In genomic region chr6:1253816-1254215, GRCh38 we compare ENCODE assay signal across 33 cellular contexts. TPM values are rescaled to one million over a fixed set of nuclear protein-coding genes. Genes with fewer than 3 reads are reported as not detected.
"Had no signal": no experiment of that assay in that cellular context is flagged by ENCODE, and none has a peak within 500 bp of the region (broad histone marks: within the 10 kb centered on the region; RNA-seq: fewer than 3 reads in every experiment).

No MANE protein-coding gene starts in this region.

- H3K4me1 ChIP-seq: neural progenitor cell, spleen, suprapubic skin, testis, tibial artery, upper lobe of right lung, uterus had no signal

- H3K4me3 Mint-ChIP-seq: naive thymus-derived CD4-positive, alpha-beta T cell; natural killer cell; nephron; neural progenitor cell; stimulated activated memory B cell treated with anti-CD40 and anti-IgM and Interleukin-4, amounts not matched to agents 10 μg/mL and 1 μg/mL and 100 μg/mL, for 72 hours; stimulated activated naive CD8-positive, alpha-beta T cell treated with anti-CD3 and anti-CD28 coated beads, Interleukin-15, amount 100 ng/mL, for 72 hours; type B pancreatic cell had no signal

- H3K4me3 ChIP-seq: neural progenitor cell, pancreas, prostate gland, skin epidermis, smooth muscle cell, spleen, suprapubic skin, testis, tibial artery, transverse colon, upper lobe of right lung, uterus had no signal

- H3K27ac Mint-ChIP-seq: naive thymus-derived CD4-positive, alpha-beta T cell; natural killer cell; nephron; neural progenitor cell; stimulated activated memory B cell treated with anti-CD40 and anti-IgM and Interleukin-4, amounts not matched to agents 10 μg/mL and 1 μg/mL and 100 μg/mL, for 72 hours; stimulated activated naive CD8-positive, alpha-beta T cell treated with anti-CD3 and anti-CD28 coated beads, Interleukin-15, amount 100 ng/mL, for 72 hours; type B pancreatic cell had no signal

- H3K27me3 Mint-ChIP-seq: stimulated activated memory B cell treated with anti-CD40 and anti-IgM and Interleukin-4, amounts not matched to agents 10 μg/mL and 1 μg/mL and 100 μg/mL, for 72 hours had no signal

- H2AFZ ChIP-seq: neural progenitor cell had no signal

- H3K27ac ChIP-seq: neural progenitor cell, pancreas, prostate gland, skin epidermis, spleen, suprapubic skin, testis, tibial artery, transverse colon, upper lobe of right lung, uterus had no signal

- H3K9me3 Mint-ChIP-seq: natural killer cell; stimulated activated naive CD8-positive, alpha-beta T cell treated with anti-CD3 and anti-CD28 coated beads, Interleukin-15, amount 100 ng/mL, for 72 hours; type B pancreatic cell had no signal

- H3K4me2 ChIP-seq: neural progenitor cell, smooth muscle cell had no signal

- H3K36me3 ChIP-seq: neural progenitor cell, pancreas, prostate gland, spleen, suprapubic skin, tibial artery, transverse colon, upper lobe of right lung, uterus had no signal

- H3K36me3 Mint-ChIP-seq: naive thymus-derived CD4-positive, alpha-beta T cell; natural killer cell; neural progenitor cell; stimulated activated memory B cell treated with anti-CD40 and anti-IgM and Interleukin-4, amounts not matched to agents 10 μg/mL and 1 μg/mL and 100 μg/mL, for 72 hours; type B pancreatic cell had no signal

- ATAC-seq: naive thymus-derived CD4-positive, alpha-beta T cell; natural killer cell; pancreas; right cardiac atrium; sciatic nerve; stimulated activated memory B cell treated with anti-CD40 and anti-IgM and Interleukin-4, amounts not matched to agents 10 μg/mL and 1 μg/mL and 100 μg/mL, for 72 hours; stimulated activated naive CD8-positive, alpha-beta T cell treated with anti-CD3 and anti-CD28 coated beads, Interleukin-15, amount 100 ng/mL, for 72 hours; stimulated activated naive CD8-positive, alpha-beta T cell treated with anti-CD3 and anti-CD28 coated beads, Interleukin-15, Interleukin-2, amounts not matched to agents 100 U/mL and 50 U/mL, for 24 hours; upper lobe of right lung had no signal

- H3K4me1 Mint-ChIP-seq: naive thymus-derived CD4-positive, alpha-beta T cell; natural killer cell; nephron; neural progenitor cell; stimulated activated memory B cell treated with anti-CD40 and anti-IgM and Interleukin-4, amounts not matched to agents 10 μg/mL and 1 μg/mL and 100 μg/mL, for 72 hours; stimulated activated naive CD8-positive, alpha-beta T cell treated with anti-CD3 and anti-CD28 coated beads, Interleukin-15, amount 100 ng/mL, for 72 hours had no signal

- H3K9me3 ChIP-seq: pancreas, prostate gland, spleen, suprapubic skin, testis, tibial artery, transverse colon, upper lobe of right lung, uterus had no signal

- H3K9ac ChIP-seq: neural progenitor cell had no signal

- DNase-seq: naive thymus-derived CD4-positive, alpha-beta T cell; natural killer cell; occipital lobe; pancreas; retina; right cardiac atrium; spleen; stimulated activated CD4-positive, alpha-beta T cell treated with anti-CD3 and anti-CD28 coated beads, Interleukin-12 subunit alpha, Interleukin-12 subunit beta, amount 100 ng/mL, for 4 hours; stimulated activated CD4-positive, alpha-beta T cell treated with anti-CD3 and anti-CD28 coated beads, Interleukin-1b, Interleukin-23, amount 100 ng/mL, for 48 hours; stimulated activated CD4-positive, alpha-beta T cell treated with anti-CD3 and anti-CD28 coated beads, Interleukin-4, amount 100 ng/mL, for 1 hour; stimulated activated CD4-positive, alpha-beta T cell treated with anti-CD3 and anti-CD28 coated beads, Interleukin-4, amount 100 ng/mL, for 4 hours; stimulated activated CD8-positive, alpha-beta memory T cell treated with anti-CD3 and anti-CD28 coated beads, Interleukin-4, amount 100 ng/mL, for 48 hours; stimulated activated naive CD4-positive, alpha-beta T cell; stimulated activated naive CD8-positive, alpha-beta T cell treated with anti-CD3 and anti-CD28 coated beads, Interleukin-15, amount 100 ng/mL, for 72 hours; stimulated activated naive CD8-positive, alpha-beta T cell treated with anti-CD3 and anti-CD28 coated beads, Interleukin-15, Interleukin-2, amounts not matched to agents 100 U/mL and 50 U/mL, for 24 hours; substantia nigra; testis; tibial artery; transverse colon; upper lobe of right lung; uterus had no signal

- FAIRE-seq: pancreas had no signal

- H3K27me3 ChIP-seq: neural progenitor cell, pancreas, testis, transverse colon, upper lobe of right lung, uterus had no signal

RNA-seq across cellular contexts. Expression of gene FOXQ1, which starts 58.1 kb away (rescaled TPM):
- total RNA-seq: naive thymus-derived CD4-positive, alpha-beta T cell; natural killer cell; posterior vena cava; pulmonary artery endothelial cell; right cardiac atrium had no signal
- polyA plus RNA-seq: naive thymus-derived CD4-positive, alpha-beta T cell; neural cell; right cardiac atrium had no signal
